ENCODE assay signal across 21 cellular contexts in the genomic region with DNA sequence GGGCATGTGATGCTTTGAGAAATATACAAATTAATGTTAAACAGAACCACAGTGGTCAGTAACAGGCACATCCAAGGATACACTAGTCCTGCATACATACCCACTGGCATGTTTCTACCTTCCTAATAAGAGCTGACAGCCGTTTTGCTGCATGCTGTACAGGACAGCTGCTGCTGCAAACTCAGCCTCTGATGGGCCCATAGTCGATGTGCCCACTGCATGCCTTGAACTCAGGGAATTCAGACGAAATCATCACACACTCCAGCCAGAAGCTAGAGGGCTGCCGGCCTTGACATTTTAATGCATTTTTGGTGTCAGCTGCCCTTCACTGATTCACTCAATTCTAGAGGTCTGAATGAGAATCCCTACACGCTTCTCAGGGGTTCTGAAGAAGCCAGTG. TPM values are rescaled to one million over a fixed set of nuclear protein-coding genes. Genes with fewer than 3 reads are reported as not detected.
DNase-seq lines count a peak whose midpoint lies in the region; ATAC-seq and TF ChIP-seq lines count a peak whose summit lies in the region.
"Had no signal": no experiment of that assay in that cellular context is flagged by ENCODE, and none has a peak within 500 bp of the region (broad histone marks: within the 10 kb centered on the region; RNA-seq: fewer than 3 reads in every experiment).

No MANE protein-coding gene starts in this region.

- no peak for TF ChIP-seq EP300 in SK-N-SH (IDR thresholded peaks at IDR 0.05; ENCODE audit: borderline replicate concordance in 1 of 2, low read depth in 1 of 2, low read length in 1 of 2)

- H3F3A ChIP-seq in SK-N-SH (replicated peaks; ENCODE audit: insufficient read depth), result peaks cover 5% of the 10 kb centered on the region

- no peaks in the 10 kb centered on the region for H3K27me3 Mint-ChIP-seq in CD8-positive, alpha-beta memory T cell
- H3K27me3 Mint-ChIP-seq in activated naive CD8-positive, alpha-beta T cell treated with anti-CD3 and anti-CD28 coated beads, Interleukin-2, amount 10 ng/mL, durations not matched to agents 7 days and 5 days, result no peaks in the 10 kb centered on the region
- H3K27me3 Mint-ChIP-seq in natural killer cell (ENCODE audit: low read depth in 2 of 2), result no peaks in the 10 kb centered on the region
- H3K27me3 Mint-ChIP-seq: IgD-negative memory B cell had no signal

- intact Hi-C loops in natural killer cell (cut with micrococcal nuclease), result no loop called here
- intact Hi-C loops in lower leg skin (cut with DNase I; ENCODE audit: low total_unique reads), result no loop called here

- 79% methylated on average over 4 of the region's 5 CpGs for WGBS in SK-N-SH (ENCODE audit: low lambda C conversion rate)
- 83 to 91% methylated on average over 5 of the region's 5 CpGs for whole genome bisulfite sequencing in lower leg skin, 2 donors

- no peaks in the 10 kb centered on the region for H4K20me1 ChIP-seq in SK-N-SH (ENCODE audit: insufficient read depth)

- peaks cover 38 to 40% of the 10 kb centered on the region in 2 experiments for H3K36me3 ChIP-seq in SK-N-SH (replicated peaks in 1 of 2; ENCODE audit: control insufficient read depth in 1 of 2, insufficient read depth in 2 of 2, low read length in 1 of 2)
- peaks cover 15% of the 10 kb centered on the region for H3K36me3 ChIP-seq in CD8-positive, alpha-beta memory T cell (ENCODE audit: insufficient read depth, low read length)

- no peaks in the 10 kb centered on the region for H3K9me3 ChIP-seq in SK-N-SH
- H3K9me3 ChIP-seq in CD8-positive, alpha-beta memory T cell (ENCODE audit: low read length), result no peaks in the 10 kb centered on the region
- H3K9me3 ChIP-seq: body of pancreas had no signal

- H3K27ac ChIP-seq in SK-N-SH (ENCODE audit: low read depth in 2 of 2, low read length in 1 of 2), result no peak overlapping the region
- H3K27ac ChIP-seq in CD8-positive, alpha-beta memory T cell (ENCODE audit: low read depth, low read length), result no peak overlapping the region
- H3K27ac ChIP-seq: 22Rv1, body of pancreas, coronary artery, hepatocyte, HL-60 had no signal

- ATAC-seq in SK-N-SH treated with all-trans-retinoic acid at 6 μM for 48 hours, result peak; percentile 61
- peak; percentile 5 for ATAC-seq in activated naive CD8-positive, alpha-beta T cell treated with anti-CD3 and anti-CD28 coated beads, Interleukin-2, amount 10 ng/mL, durations not matched to agents 7 days and 5 days (ENCODE audit: low read depth)
- ATAC-seq in natural killer cell, result no peak
- no peak for ATAC-seq in HG03097 (IDR thresholded peaks at IDR 0.05; ENCODE audit: low FRiP score, unreplicated experiment)
- ATAC-seq: body of pancreas had no signal

- H3K4me3 ChIP-seq in SK-N-SH (ENCODE audit: low read depth in 2 of 2, low read length in 1 of 2) (no peak overlapping the region), lower leg skin (ENCODE audit: low read depth, poor library complexity, severe bottlenecking) (no peak overlapping the region)
- H3K4me3 ChIP-seq in CD8-positive, alpha-beta memory T cell (ENCODE audit: low read length), result no peak overlapping the region
- H3K4me3 ChIP-seq: body of pancreas, coronary artery, hepatocyte had no signal

- H3K4me1 ChIP-seq in SK-N-SH (ENCODE audit: control insufficient read depth in 1 of 2, insufficient read depth in 2 of 2, low read depth in 1 of 2, low read length in 1 of 2), result peaks cover 0 to 4% of the 10 kb centered on the region in 2 experiments; a peak in 2 of 4 replicates
- peaks cover 24% of the 10 kb centered on the region for H3K4me1 ChIP-seq in CD8-positive, alpha-beta memory T cell (ENCODE audit: insufficient read depth, low read length)

- TF ChIP-seq POLR2A in lower leg skin (IDR thresholded peaks at IDR 0.05), result no peak

- peaks cover 41 to 59% (median 58%) of the 10 kb centered on the region in 3 donors for H3K4me1 Mint-ChIP-seq in CD8-positive, alpha-beta memory T cell
- peaks cover 61% of the 10 kb centered on the region for H3K4me1 Mint-ChIP-seq in activated naive CD8-positive, alpha-beta T cell treated with anti-CD3 and anti-CD28 coated beads, Interleukin-2, amount 10 ng/mL, durations not matched to agents 7 days and 5 days
- H3K4me1 Mint-ChIP-seq in natural killer cell, result peaks cover 35 to 36% of the 10 kb centered on the region in 2 donors

- peaks cover 15% of the 10 kb centered on the region; the same call in 1 of the 2 replicates for H3K79me2 ChIP-seq in SK-N-SH (ENCODE audit: insufficient read depth)

- no peak overlapping the region for H2AFZ ChIP-seq in SK-N-SH (ENCODE audit: low read depth)
- H2AFZ ChIP-seq: hepatocyte had no signal

- CTCF ChIA-PET in SK-N-SH (lab: Yijun Ruan, JAX), result no interaction called here
- CTCF ChIA-PET in CD8-positive, alpha-beta memory T cell (lab: Charles Lee), result no interaction called here

- no peaks in the 10 kb centered on the region for H3K9me2 ChIP-seq in SK-N-SH

- H3K4me2 ChIP-seq in SK-N-SH, result no peak overlapping the region
- H3K4me2 ChIP-seq: hepatocyte had no signal

- H3K4me3 Mint-ChIP-seq in CD8-positive, alpha-beta memory T cell, result peak overlapping the region in 3 of 7 donors; percentile 8 to 24 (median 23)
- H3K4me3 Mint-ChIP-seq in activated naive CD8-positive, alpha-beta T cell treated with anti-CD3 and anti-CD28 coated beads, Interleukin-2, amount 10 ng/mL, durations not matched to agents 7 days and 5 days, result peak overlapping the region; percentile 69
- H3K4me3 Mint-ChIP-seq in natural killer cell, result peak overlapping the region; percentile 13
- H3K4me3 Mint-ChIP-seq: IgD-negative memory B cell had no signal

- no peaks in the 10 kb centered on the region for H3K27me3 ChIP-seq in SK-N-SH (ENCODE audit: insufficient read depth)
- no peaks in the 10 kb centered on the region for H3K27me3 ChIP-seq in CD8-positive, alpha-beta memory T cell (ENCODE audit: insufficient read depth, low read length, poor library complexity, severe bottlenecking)
- H3K27me3 ChIP-seq: body of pancreas, hepatocyte had no signal

- H3K9me3 Mint-ChIP-seq in CD8-positive, alpha-beta memory T cell, result no peaks in the 10 kb centered on the region
- no peaks in the 10 kb centered on the region for H3K9me3 Mint-ChIP-seq in activated naive CD8-positive, alpha-beta T cell treated with anti-CD3 and anti-CD28 coated beads, Interleukin-2, amount 10 ng/mL, durations not matched to agents 7 days and 5 days
- H3K9me3 Mint-ChIP-seq in natural killer cell, result no peaks in the 10 kb centered on the region
- H3K9me3 Mint-ChIP-seq: IgD-negative memory B cell had no signal

- no peak for TF ChIP-seq CTCF in SK-N-SH (IDR thresholded peaks at IDR 0.05)
- no peak for TF ChIP-seq CTCF in natural killer cell (IDR thresholded peaks at IDR 0.05)
- no peak for TF ChIP-seq CTCF in lower leg skin (IDR thresholded peaks at IDR 0.05)

- peak overlapping the region in 6 of 8 donors; percentile 49 to 91 (median 79) for H3K27ac Mint-ChIP-seq in CD8-positive, alpha-beta memory T cell
- H3K27ac Mint-ChIP-seq in activated naive CD8-positive, alpha-beta T cell treated with anti-CD3 and anti-CD28 coated beads, Interleukin-2, amount 10 ng/mL, durations not matched to agents 7 days and 5 days, result peak overlapping the region; percentile 83
- peak overlapping the region; percentile 4 to 69 for H3K27ac Mint-ChIP-seq in natural killer cell

- H3K9ac ChIP-seq in SK-N-SH, result no peak overlapping the region

- DNase-seq in SK-N-SH (no peak), natural killer cell (no peak), lower leg skin (ENCODE audit: low spot score in 2 of 2) (no peak), NCI-H1105 (lab: John Stamatoyannopoulos, UW) (no peak)
- DNase-seq in CD8-positive, alpha-beta memory T cell, result no peak
- DNase-seq in activated naive CD8-positive, alpha-beta T cell treated with anti-CD3 and anti-CD28 coated beads, Interleukin-2, amount 10 ng/mL, durations not matched to agents 7 days and 5 days, result no peak
- DNase-seq: activated naive CD4-positive, alpha-beta T cell treated with anti-CD3 and anti-CD28 coated beads, Interleukin-2, amount 50 U/mL, for 16 hours; AML-193; body of pancreas; DMS 273 treated with DMSO at 0.1 percent for 48 hours; foreskin fibroblast; NCI-H2227 treated with DMSO at 0.1 percent for 48 hours; NCI-H774; Right ventricle myocardium superior had no signal

- POLR2A ChIA-PET in SK-N-SH (lab: Yijun Ruan, JAX), result no interaction called here
- POLR2A ChIA-PET in CD8-positive, alpha-beta memory T cell (lab: Charles Lee), result no interaction called here
- POLR2A ChIA-PET in activated naive CD8-positive, alpha-beta T cell treated with anti-CD3 and anti-CD28 coated beads, Interleukin-2, amount 10 ng/mL, durations not matched to agents 7 days and 5 days (lab: Charles Lee), result interaction anchor here (0.8 to 1.3 kb wide), 3 partner anchors 25 to 39 kb away, joined by 3 to 5 read pairs (median 3); no protein-coding TSS in a partner anchor

- no peak for TF ChIP-seq RAD21 in SK-N-SH (IDR thresholded peaks at IDR 0.05; ENCODE audit: low read length)

- peaks cover 0 to 55% (median 17%) of the 10 kb centered on the region in 3 donors for H3K36me3 Mint-ChIP-seq in CD8-positive, alpha-beta memory T cell
- peaks cover 76% of the 10 kb centered on the region for H3K36me3 Mint-ChIP-seq in activated naive CD8-positive, alpha-beta T cell treated with anti-CD3 and anti-CD28 coated beads, Interleukin-2, amount 10 ng/mL, durations not matched to agents 7 days and 5 days
- H3K36me3 Mint-ChIP-seq in natural killer cell, result peaks cover 12% of the 10 kb centered on the region

TF ChIP-seq in SK-N-SH treated with all-trans-retinoic acid at 6 μM for 48 hours, 23 proteins besides CTCF, POLR2A, EP300 and RAD21 (continues in another document):
- TF ChIP-seq ARNTL (CRISPR knock-in tag; IDR thresholded peaks at IDR 0.05; ENCODE audit: borderline replicate concordance, low read depth) (no peak), ZFP3 (CRISPR knock-in tag; IDR thresholded peaks at IDR 0.05) (no peak)

TF ChIP-seq in SK-N-SH, 30 proteins besides CTCF, POLR2A, EP300 and RAD21 (continues in another document):
- TF ChIP-seq GATA2 (CRISPR knock-in tag; IDR thresholded peaks at IDR 0.05) (no peak), MXI1 (IDR thresholded peaks at IDR 0.05; ENCODE audit: low read depth, low read length) (no peak)

RNA-seq across cellular contexts. Expression of a gene that starts 29.3 kb away (rescaled TPM):
- 362 and 453 TPM in 2 replicates for polyA plus RNA-seq in SK-N-SH (2012; rRNA removed)
- polyA plus RNA-seq in SK-N-SH (2012; cell fraction: cytosol; rRNA removed), result 418 and 470 TPM in 2 replicates
- polyA plus RNA-seq in SK-N-SH (2012; cell fraction: nucleus; rRNA removed), result 119 and 151 TPM in 2 replicates
- 100 to 1,000 TPM; 274 TPM for total RNA-seq in CD8-positive, alpha-beta memory T cell
- 43.1 TPM for polyA plus RNA-seq in CD8-positive, alpha-beta memory T cell
- 100 to 1,000 TPM; 231 to 234 TPM for total RNA-seq in activated naive CD8-positive, alpha-beta T cell treated with anti-CD3 and anti-CD28 coated beads, Interleukin-2, amount 10 ng/mL, durations not matched to agents 7 days and 5 days
- total RNA-seq in natural killer cell (10 to 100 TPM; 74.6 to 76.4 (median 75.4) TPM), lower leg skin (100 to 1,000 TPM in 1 of 4 donors, 10 to 100 TPM in 3; 72.6 to 133 (median 87.5) TPM)

RNA-seq across cellular contexts. Expression of a gene that starts 34.6 kb away (rescaled TPM):
- polyA plus RNA-seq in SK-N-SH (2012; rRNA removed), result 3.0 and 4.0 TPM in 2 replicates
- 1.8 and 2.6 TPM in 2 replicates for polyA plus RNA-seq in SK-N-SH (2012; cell fraction: cytosol; rRNA removed)
- polyA plus RNA-seq in SK-N-SH (2012; cell fraction: nucleus; rRNA removed), result 6.6 and 8.2 TPM in 2 replicates
- 1 to 10 TPM; 3.7 to 4.7 TPM for total RNA-seq in CD8-positive, alpha-beta memory T cell
- polyA plus RNA-seq in CD8-positive, alpha-beta memory T cell, result 2.2 TPM
- total RNA-seq in activated naive CD8-positive, alpha-beta T cell treated with anti-CD3 and anti-CD28 coated beads, Interleukin-2, amount 10 ng/mL, durations not matched to agents 7 days and 5 days, result 1 to 10 TPM; 3.7 to 5.1 TPM
- total RNA-seq in natural killer cell (1 to 10 TPM; 2.0 to 2.7 (median 2.6) TPM), lower leg skin (100 to 1,000 TPM; 141 to 206 (median 181) TPM)

Comparison
In these comparisons a context has a peak if more than half of its experiments do, and no peak if none do; other contexts are left out.
1. ATAC-seq: peak in SK-N-SH treated with all-trans-retinoic acid at 6 μM for 48 hours (single experiment) and activated naive CD8-positive, alpha-beta T cell treated with anti-CD3 and anti-CD28 coated beads, Interleukin-2, amount 10 ng/mL, durations not matched to agents 7 days and 5 days (single experiment); none in natural killer cell (0 of 3) and HG03097 (single experiment).
2. RNA of a gene that starts 34.6 kb away (total RNA-seq): 141 to 206 TPM in lower leg skin; 3.7 to 5.1 TPM in activated naive CD8-positive, alpha-beta T cell treated with anti-CD3 and anti-CD28 coated beads, Interleukin-2, amount 10 ng/mL, durations not matched to agents 7 days and 5 days, 3.7 to 4.7 TPM in CD8-positive, alpha-beta memory T cell and 2.0 to 2.7 TPM in natural killer cell; every median in the first group is over 10 times any median in the second.
3. Peak in every context shown above with its lines, with median percentiles within 50 percentile points of each other: H3K27ac Mint-ChIP-seq.